In genomic region chr3:14225421-14225820, GRCh38 we compare ENCODE assay signal across 1 cellular context.
TF ChIP-seq lines count a peak whose summit lies in the region.

No MANE protein-coding gene starts in this region.

TF ChIP-seq in HepG2, 621 proteins besides CTCF, POLR2A, EP300 and RAD21 (continued from another document):
- TF ChIP-seq ZBTB25 (CRISPR knock-in tag; IDR thresholded peaks at IDR 0.05): no peak
- no peak for TF ChIP-seq ZBTB34 (CRISPR knock-in tag; IDR thresholded peaks at IDR 0.05)
- TF ChIP-seq POGZ (CRISPR knock-in tag; IDR thresholded peaks at IDR 0.05): no peak
- no peak for TF ChIP-seq ZNF512 (CRISPR knock-in tag; IDR thresholded peaks at IDR 0.05)
- TF ChIP-seq NCOR1 (IDR thresholded peaks at IDR 0.05; ENCODE audit: borderline replicate concordance, low read length): no peak
- TF ChIP-seq TRAFD1 (CRISPR knock-in tag; IDR thresholded peaks at IDR 0.05; ENCODE audit: borderline replicate concordance): no peak
- no peak for TF ChIP-seq ZFP82 (CRISPR knock-in tag; IDR thresholded peaks at IDR 0.05; ENCODE audit: borderline replicate concordance)
- no peak for TF ChIP-seq HCFC1 (IDR thresholded peaks at IDR 0.05; ENCODE audit: low read depth, low read length)
- no peak for TF ChIP-seq SP4 (CRISPR knock-in tag; IDR thresholded peaks at IDR 0.05)
- no peak for TF ChIP-seq RELA (CRISPR knock-in tag; IDR thresholded peaks at IDR 0.05)
